In genomic region chr4:89506866-89507494, GRCh38 we compare ENCODE assay signal across 24 cellular contexts.
"Had no signal": no experiment of that assay in that cellular context is flagged by ENCODE, and none has a peak within 500 bp of the region (broad histone marks: within the 10 kb centered on the region; RNA-seq: fewer than 3 reads in every experiment).

No MANE protein-coding gene starts in this region.

- H3K27me3 ChIP-seq: cardiac muscle cell, neural progenitor cell, tibial nerve had no signal

- H3K4me1 ChIP-seq: neural progenitor cell, psoas muscle, tibial nerve had no signal

- H3K27ac ChIP-seq: cardiac muscle cell, epithelial cell of prostate, heart right ventricle, neural progenitor cell, psoas muscle, skin epidermis, tibial nerve had no signal

- ATAC-seq: activated CD4-positive, alpha-beta T cell treated with anti-CD3 and anti-CD28 coated beads for 36 hours; activated naive CD8-positive, alpha-beta T cell treated with anti-CD3 and anti-CD28 coated beads, Interleukin-2, amount 50 U/mL, for 24 hours; effector memory CD8-positive, alpha-beta T cell; heart right ventricle; left ventricle myocardium superior; naive thymus-derived CD4-positive, alpha-beta T cell; psoas muscle; right cardiac atrium; WTC11 had no signal

- DNase-seq: activated CD4-positive, alpha-beta memory T cell treated with anti-CD3 and anti-CD28 coated beads for 36 hours; activated CD4-positive, alpha-beta T cell treated with anti-CD3 and anti-CD28 coated beads for 36 hours; activated naive CD4-positive, alpha-beta T cell treated with anti-CD3 and anti-CD28 coated beads, Interleukin-2, amount 10 ng/mL, durations not matched to agents 7 days and 5 days; activated naive CD8-positive, alpha-beta T cell treated with anti-CD3 and anti-CD28 coated beads, Interleukin-2, amount 50 U/mL, for 24 hours; aorta; dermis blood vessel endothelial cell; effector memory CD8-positive, alpha-beta T cell; heart right ventricle; immature natural killer cell; left ventricle myocardium superior; mesenchymal stem cell; naive thymus-derived CD4-positive, alpha-beta T cell; psoas muscle; stimulated activated CD4-positive, alpha-beta T cell treated with anti-CD3 and anti-CD28 coated beads, Interleukin-15, amount 100 ng/mL, for 24 hours; stimulated activated CD4-positive, alpha-beta T cell treated with anti-CD3 and anti-CD28 coated beads, Interleukin-2, amount 100 ng/mL, for 48 hours; T1000 had no signal

- FAIRE-seq: urothelium cell line had no signal

- H3K4me3 ChIP-seq: cardiac muscle cell, heart right ventricle, neural progenitor cell, psoas muscle, skin epidermis, tibial nerve had no signal

- H3K36me3 ChIP-seq: cardiac muscle cell, heart right ventricle, neural progenitor cell, tibial nerve had no signal

- H2AFZ ChIP-seq: neural progenitor cell had no signal
